In genomic region chr20:1415667-1416468, GRCh38 we compare ENCODE assay signal across 1 cellular context.
TF ChIP-seq lines count a peak whose summit lies in the region.

No MANE protein-coding gene starts in this region.

TF ChIP-seq in SK-N-SH, 30 proteins besides CTCF, POLR2A, EP300 and RAD21 (continued from another document):
- TF ChIP-seq SIN3A (IDR thresholded peaks at IDR 0.05; ENCODE audit: borderline replicate concordance, low read depth, low read length) (peak; percentile 88), POLR2AphosphoS5 (IDR thresholded peaks at IDR 0.05; ENCODE audit: low read depth, low read length) (peak; percentile 90), YY1 (IDR thresholded peaks at IDR 0.05; ENCODE audit: low read depth) (no peak), ELF1 (IDR thresholded peaks at IDR 0.05) (peak; percentile 83), GABPA (IDR thresholded peaks at IDR 0.05; ENCODE audit: low read depth) (peak; percentile 53; the same call in 1 of the 2 replicates), CHD2 (IDR thresholded peaks at IDR 0.05; ENCODE audit: low read length, partially characterized antibody) (no peak), SMC3 (IDR thresholded peaks at IDR 0.05; ENCODE audit: low read depth, low read length) (no peak), EZH2phosphoT487 (IDR thresholded peaks at IDR 0.05; ENCODE audit: borderline replicate concordance, low read depth) (no peak), TAF1 (IDR thresholded peaks at IDR 0.05; ENCODE audit: borderline replicate concordance, low read depth, low read length) (no peak), MXI1 (IDR thresholded peaks at IDR 0.05; ENCODE audit: low read depth, low read length) (no peak), FOXM1 (IDR thresholded peaks at IDR 0.05; ENCODE audit: low read depth) (peak; percentile 70; the same call in 1 of the 2 replicates), NRF1 (IDR thresholded peaks at IDR 0.05; ENCODE audit: low read depth, low read length) (no peak), RCOR1 (IDR thresholded peaks at IDR 0.05; ENCODE audit: low read length) (peak; percentile 38; the same call in 1 of the 2 replicates), JUND (IDR thresholded peaks at IDR 0.05) (peak; percentile 100), MAX (IDR thresholded peaks at IDR 0.05; ENCODE audit: low read depth) (peak; percentile 92), USF2 (IDR thresholded peaks at IDR 0.05; ENCODE audit: borderline replicate concordance, low read depth, low read length) (no peak), NFIC (IDR thresholded peaks at IDR 0.05; ENCODE audit: borderline replicate concordance) (peak; percentile 85), GATA2 (CRISPR knock-in tag; IDR thresholded peaks at IDR 0.05) (no peak), RXRA (IDR thresholded peaks at IDR 0.05; ENCODE audit: borderline replicate concordance, low read depth) (peak; percentile 87; the same call in 1 of the 2 replicates), MEF2A (IDR thresholded peaks at IDR 0.05; ENCODE audit: borderline replicate concordance, low read depth) (no peak), PBX3 (IDR thresholded peaks at IDR 0.05) (peak; percentile 92), ZBTB33 (IDR thresholded peaks at IDR 0.05; ENCODE audit: borderline replicate concordance, low read depth) (peak; percentile 83; the same call in 1 of the 2 replicates)
